Comparison of ENCODE assay signal across 8 cellular contexts in genomic region chr11:35111171-35112055, GRCh38. TPM values are rescaled to one million over a fixed set of nuclear protein-coding genes. Genes with fewer than 3 reads are reported as not detected.
DNase-seq lines count a peak whose midpoint lies in the region; ATAC-seq, FAIRE-seq and TF ChIP-seq lines count a peak whose summit lies in the region.

No MANE protein-coding gene starts in this region.

- H3K36me3 ChIP-seq in OCI-LY3 (replicated peaks; ENCODE audit: low read depth, low read length) = no peaks in the 10 kb centered on the region
- H3K36me3 ChIP-seq in pancreas = no peaks in the 10 kb centered on the region

- H3K4me1 ChIP-seq in OCI-LY3 (ENCODE audit: low read length) = peaks cover 90% of the 10 kb centered on the region
- peaks cover 1 to 4% (median 2%) of the 10 kb centered on the region in 3 donors for H3K4me1 ChIP-seq in pancreas

- no peaks in the 10 kb centered on the region for H3K36me3 Mint-ChIP-seq in dendritic cell treated with granulocyte-macrophage colony-stimulating factor and Interleukin-4, amounts not matched to agents 40 ng/mL and 50 ng/mL, for 4 days (ENCODE audit: low read depth)

- H3K9me3 Mint-ChIP-seq in dendritic cell treated with granulocyte-macrophage colony-stimulating factor and Interleukin-4, amounts not matched to agents 40 ng/mL and 50 ng/mL, for 4 days = no peaks in the 10 kb centered on the region

- peak overlapping the region; percentile 89 for H3K27ac Mint-ChIP-seq in dendritic cell treated with granulocyte-macrophage colony-stimulating factor and Interleukin-4, amounts not matched to agents 40 ng/mL and 50 ng/mL, for 4 days

- DNase-seq in ELR (ENCODE audit: low read depth) (peak; percentile 96), pancreas (peak in 4 of 6 donors; percentile 10 to 26 (median 26)), DMS 273 (lab: John Stamatoyannopoulos, UW; ENCODE audit: unreplicated experiment) (no peak)
- no peak for DNase-seq in activated CD4-positive, alpha-beta T cell treated with anti-CD3 and anti-CD28 coated beads for 48 hours

- H3K9me3 ChIP-seq in OCI-LY3 (ENCODE audit: insufficient read depth, low read length) (no peaks in the 10 kb centered on the region), pancreas (no peaks in the 10 kb centered on the region)

- peaks cover 2% of the 10 kb centered on the region for H3K27me3 Mint-ChIP-seq in dendritic cell treated with granulocyte-macrophage colony-stimulating factor and Interleukin-4, amounts not matched to agents 40 ng/mL and 50 ng/mL, for 4 days

- H3K27me3 ChIP-seq in OCI-LY3 (ENCODE audit: low read depth, low read length) = 0 out of 2 replicates have a peak, but pooled peaks cover 3% of the 10 kb centered on the region
- no peaks in the 10 kb centered on the region for H3K27me3 ChIP-seq in pancreas

- no peak overlapping the region for H3K4me3 Mint-ChIP-seq in dendritic cell treated with granulocyte-macrophage colony-stimulating factor and Interleukin-4, amounts not matched to agents 40 ng/mL and 50 ng/mL, for 4 days

- H4K20me1 ChIP-seq in OCI-LY3 (ENCODE audit: insufficient read depth, low read length) = no peaks in the 10 kb centered on the region

- peak overlapping the region; percentile 20; the same call in 1 of the 2 replicates for H3K4me2 ChIP-seq in OCI-LY3 (ENCODE audit: low read length)

- ATAC-seq in pancreas (peak; percentile 33 to 78 (median 70)), HG02840 (IDR thresholded peaks at IDR 0.05; ENCODE audit: low FRiP score, unreplicated experiment) (no peak), HG03196 (IDR thresholded peaks at IDR 0.05; ENCODE audit: unreplicated experiment) (no peak)

- WGBS in pancreas, 2 donors = 83 to 84% methylated on average over 4 of the region's 4 CpGs

- no peak overlapping the region for H3K9ac ChIP-seq in OCI-LY3 (ENCODE audit: low read length)

- H2AFZ ChIP-seq in OCI-LY3 (ENCODE audit: low read depth, low read length) = no peak overlapping the region

- no peak for TF ChIP-seq CTCF in OCI-LY3 (IDR thresholded peaks at IDR 0.05; ENCODE audit: low read depth, low read length)
- TF ChIP-seq CTCF in pancreas (IDR thresholded peaks at IDR 0.05) = no peak

- H3K4me3 ChIP-seq in OCI-LY3 (ENCODE audit: low read length) (no peak overlapping the region), pancreas (no peak overlapping the region)

- H3K79me2 ChIP-seq in OCI-LY3 (ENCODE audit: low read length) = no peaks in the 10 kb centered on the region

- peaks cover 54% of the 10 kb centered on the region for H3K4me1 Mint-ChIP-seq in dendritic cell treated with granulocyte-macrophage colony-stimulating factor and Interleukin-4, amounts not matched to agents 40 ng/mL and 50 ng/mL, for 4 days (ENCODE audit: low read depth)

- FAIRE-seq in pancreas (lab: Jason Lieb, UNC) = no peak

- intact Hi-C loops in dendritic cell treated with granulocyte-macrophage colony-stimulating factor and Interleukin-4, amounts not matched to agents 40 ng/mL and 50 ng/mL, for 4 days (cut with micrococcal nuclease) = no loop called here
- intact Hi-C loops in pancreas (cut with DNase I) = no loop called here

- H3K27ac ChIP-seq in OCI-LY3 (ENCODE audit: low read length) (no peak overlapping the region), pancreas (peak overlapping the region in 3 of 4 donors; percentile 0 to 58 (median 16))

RNA-seq across cellular contexts. Expression of gene CD44, which starts 27.6 kb away (rescaled TPM):
- total RNA-seq in pancreas = 100 to 1,000 TPM; 343 to 677 (median 391) TPM
- polyA plus RNA-seq in pancreas = 100 to 1,000 TPM; 133 TPM

Comparison
In these comparisons a context has a peak if more than half of its experiments do, and no peak if none do; other contexts are left out.
1. DNase-seq: peak in ELR (single experiment) and pancreas (4 of 6); none in DMS 273 (single experiment) and activated CD4-positive, alpha-beta T cell treated with anti-CD3 and anti-CD28 coated beads for 48 hours (single experiment).
2. ATAC-seq: peak in pancreas (4 of 4); none in HG02840 (single experiment) and HG03196 (single experiment).